ENCODE assay signal across 10 cellular contexts in the genomic region with DNA sequence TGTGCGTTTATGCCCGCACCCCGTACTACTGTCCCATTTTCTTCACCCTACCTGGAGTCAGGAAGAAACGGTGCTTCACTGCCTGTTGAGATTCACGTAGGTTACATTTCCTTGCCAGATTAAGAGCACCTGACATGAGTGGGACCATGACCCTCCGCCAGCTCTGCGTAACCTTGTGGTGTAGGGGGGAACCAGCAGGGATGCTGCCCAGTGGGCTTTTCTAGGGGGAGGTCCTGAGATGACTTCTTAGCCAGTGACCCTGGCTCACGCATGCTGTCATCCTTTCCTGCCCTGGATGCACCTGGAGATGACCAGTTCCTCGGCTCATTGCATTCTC. TPM values are rescaled to one million over a fixed set of nuclear protein-coding genes. Genes with fewer than 3 reads are reported as not detected.
DNase-seq lines count a peak whose midpoint lies in the region; ATAC-seq and TF ChIP-seq lines count a peak whose summit lies in the region.
"Had no signal": no experiment of that assay in that cellular context is flagged by ENCODE, and none has a peak within 500 bp of the region (broad histone marks: within the 10 kb centered on the region; RNA-seq: fewer than 3 reads in every experiment).

No MANE protein-coding gene starts in this region.

- H3K27me3 Mint-ChIP-seq in Caco-2 (ENCODE audit: insufficient read depth, unreplicated experiment) (no peaks in the 10 kb centered on the region), neural crest cell (ENCODE audit: low read depth) (peaks cover 45% of the 10 kb centered on the region)

- H3K79me2 ChIP-seq in KMS-11 (ENCODE audit: insufficient read depth, low read depth): peaks cover 11% of the 10 kb centered on the region; the same call in 1 of the 2 replicates

- H3K36me3 Mint-ChIP-seq in Caco-2 (ENCODE audit: insufficient read depth, unreplicated experiment) (peaks cover 7% of the 10 kb centered on the region), neural crest cell (ENCODE audit: low read depth) (no peaks in the 10 kb centered on the region)

- H2AFZ ChIP-seq in KMS-11 (ENCODE audit: low read depth): no peak overlapping the region

- intact Hi-C loops in Caco-2 (cut with micrococcal nuclease; ENCODE audit: unreplicated experiment): loop anchor here (2.0 to 5.0 kb wide), 2 partner anchors 47 to 65 kb away; partner anchors contain the start of gene DGCR8

- H3K36me3 ChIP-seq in Caco-2 (ENCODE audit: control insufficient read depth, insufficient read depth, low read length) (no peaks in the 10 kb centered on the region), KMS-11 (ENCODE audit: insufficient read depth) (no peaks in the 10 kb centered on the region), duodenal mucosa (ENCODE audit: control insufficient read depth in 1 of 2, insufficient read depth in 2 of 2, low read length in 2 of 2) (no peaks in the 10 kb centered on the region)

- H3K4me1 ChIP-seq in Caco-2: peaks cover 16% of the 10 kb centered on the region
- peaks cover 15% of the 10 kb centered on the region for H3K4me1 ChIP-seq in KMS-11 (ENCODE audit: low read depth, poor library complexity, severe bottlenecking)
- H3K4me1 ChIP-seq in duodenal mucosa (ENCODE audit: control insufficient read depth in 1 of 2, insufficient read depth in 2 of 2, low read length in 2 of 2): peaks cover 15 to 28% of the 10 kb centered on the region in 2 donors

- TF ChIP-seq CTCF in Caco-2 (IDR thresholded peaks at IDR 0.05; ENCODE audit: insufficient read depth in 1 of 2, low read depth in 1 of 2, low read length in 1 of 2, severe bottlenecking in 1 of 2, unreplicated experiment in 1 of 2): no peak
- no peak for TF ChIP-seq CTCF in KMS-11 (conservative IDR thresholded peaks at IDR 0.05; ENCODE audit: low read depth, low read length)
- TF ChIP-seq CTCF in neural crest cell (conservative IDR thresholded peaks at IDR 0.05): no peak

- H3K27me3 ChIP-seq in Caco-2 (replicated peaks; ENCODE audit: control insufficient read depth, insufficient read depth, low read length) (no peaks in the 10 kb centered on the region; the same call in 1 of the 2 replicates), KMS-11 (ENCODE audit: insufficient read depth, low read depth) (peaks cover 29% of the 10 kb centered on the region), duodenal mucosa (ENCODE audit: control insufficient read depth in 1 of 2, insufficient read depth in 2 of 2, low read length in 2 of 2) (peaks cover 21% of the 10 kb centered on the region in 2 donors)

- no peak for DNase-seq in Caco-2
- DNase-seq in neural crest cell (ENCODE audit: low read depth, low spot score): no peak
- DNase-seq: activated CD4-positive, alpha-beta T cell treated with anti-CD3 and anti-CD28 coated beads, Interleukin-2, amount 50 U/mL, for 48 hours had no signal

- H3K9ac ChIP-seq in KMS-11 (no peak overlapping the region), duodenal mucosa (ENCODE audit: low read depth in 1 of 2, low read length in 2 of 2) (no peak overlapping the region)

- H3K4me1 Mint-ChIP-seq in Caco-2 (ENCODE audit: low read depth, unreplicated experiment) (no peaks in the 10 kb centered on the region), neural crest cell (peaks cover 27% of the 10 kb centered on the region)

- no peak overlapping the region for H3K27ac ChIP-seq in KMS-11
- H3K27ac ChIP-seq in duodenal mucosa (ENCODE audit: low read depth, low read length): no peak overlapping the region
- H3K27ac ChIP-seq: RWPE1 had no signal

- POLR2A ChIA-PET in Caco-2 (lab: Charles Lee): no interaction called here

- CTCF ChIA-PET in Caco-2 (lab: Charles Lee): no interaction called here

- no TSS peak for BruUV-seq in Caco-2 (replicated peaks; lab: Mats Ljungman, UMichigan)

- no peak for ATAC-seq in GM18868 (IDR thresholded peaks at IDR 0.05; ENCODE audit: unreplicated experiment)
- no peak for ATAC-seq in GM21526 (IDR thresholded peaks at IDR 0.05; ENCODE audit: low FRiP score, unreplicated experiment)
- ATAC-seq in HG03280 (IDR thresholded peaks at IDR 0.05; ENCODE audit: unreplicated experiment): no peak
- no peak for ATAC-seq in HG02973 (IDR thresholded peaks at IDR 0.05; ENCODE audit: unreplicated experiment)

- H3K4me3 ChIP-seq in Caco-2 (ENCODE audit: low read depth, low read length): no peak overlapping the region; the same call in 1 of the 2 replicates
- H3K4me3 ChIP-seq in KMS-11 (IDR thresholded peaks at IDR 0.05; ENCODE audit: insufficient read depth, low read depth, low read length): no peak overlapping the region
- peak overlapping the region; percentile 81 to 86 for H3K4me3 ChIP-seq in duodenal mucosa (ENCODE audit: low read depth in 1 of 2, low read length in 2 of 2)

- H3K4me2 ChIP-seq in KMS-11: peak overlapping the region; percentile 88; the same call in 1 of the 2 replicates

- no peaks in the 10 kb centered on the region for H3K9me3 Mint-ChIP-seq in Caco-2 (ENCODE audit: unreplicated experiment)
- H3K9me3 Mint-ChIP-seq in neural crest cell: no peaks in the 10 kb centered on the region

- H3K27ac Mint-ChIP-seq in Caco-2 (ENCODE audit: unreplicated experiment) (no peak overlapping the region), neural crest cell (ENCODE audit: unreplicated experiment) (no peak overlapping the region)

- H3K4me3 Mint-ChIP-seq in Caco-2 (ENCODE audit: unreplicated experiment) (peak overlapping the region; percentile 85), neural crest cell (peak overlapping the region; percentile 83)

- H3K9me3 ChIP-seq in Caco-2 (no peaks in the 10 kb centered on the region), duodenal mucosa (ENCODE audit: control insufficient read depth in 1 of 2, low read length in 2 of 2) (no peaks in the 10 kb centered on the region)

- H4K20me1 ChIP-seq in KMS-11 (ENCODE audit: insufficient read depth): no peaks in the 10 kb centered on the region

RNA-seq across cellular contexts. Expression of gene ARVCF, which starts 1.0 kb away (rescaled TPM):
- total RNA-seq in Caco-2 (2022) (9.8 and 12.0 TPM in 2 replicates), neural crest cell (93.5 and 105 TPM in 2 replicates)

RNA-seq across cellular contexts. Expression of gene TANGO2, which starts 3.3 kb away (rescaled TPM):
- total RNA-seq in Caco-2 (2022) (23.9 and 26.6 TPM in 2 replicates), neural crest cell (12.8 and 13.4 TPM in 2 replicates)

Comparison
In these comparisons a context has a peak if more than half of its experiments do, and no peak if none do; other contexts are left out.
1. H3K4me3 ChIP-seq: peak in duodenal mucosa (2 of 2); none in Caco-2 (single experiment) and KMS-11 (single experiment).